8 cellular contexts compared by ENCODE assay signal in genomic region chr14:19157106-19157709, GRCh38.
DNase-seq lines count a peak whose midpoint lies in the region; ATAC-seq, FAIRE-seq and TF ChIP-seq lines count a peak whose summit lies in the region.
"Not testable (repeated sequence)": the region's sequence is repeated elsewhere in the genome, so short reads cannot be mapped to it uniquely, and the experiment has no call there.

No MANE protein-coding gene starts in this region.

- peak overlapping the region; percentile 52; the same call in 1 of the 2 replicates for H3K4me2 ChIP-seq in SK-N-SH
- H3K4me2 ChIP-seq in K562 (ENCODE audit: insufficient read depth, low read length), result not testable (repeated sequence)

- not testable (repeated sequence) for H3K27me3 ChIP-seq in SK-N-SH (ENCODE audit: insufficient read depth); K562 (ENCODE audit: control insufficient read depth in 2 of 2, insufficient read depth in 2 of 2, low read length in 2 of 2); sigmoid colon; aorta (ENCODE audit: control insufficient read depth in 1 of 2, insufficient read depth in 2 of 2, low read length in 1 of 2)

- not testable (repeated sequence) for H3K4me3 Mint-ChIP-seq in CD14-positive monocyte; activated CD8-positive, alpha-beta memory T cell treated with anti-CD3 and anti-CD28 coated beads, Interleukin-2, amount 10 ng/mL, durations not matched to agents 7 days and 5 days; osteocyte (ENCODE audit: unreplicated experiment)

- not testable (repeated sequence) for H3K79me2 ChIP-seq in SK-N-SH (ENCODE audit: insufficient read depth); K562 (ENCODE audit: control insufficient read depth, insufficient read depth, low read length)

- not testable (repeated sequence) for TF ChIP-seq POLR2A in K562 (conservative IDR thresholded peaks at IDR 0.05); sigmoid colon (IDR thresholded peaks at IDR 0.05)

- in situ Hi-C loops in K562 (cut with MboI), result not testable (repeated sequence)

- not testable (repeated sequence) for H3K4me1 ChIP-seq in SK-N-SH (ENCODE audit: control insufficient read depth in 1 of 2, insufficient read depth in 2 of 2, low read depth in 1 of 2, low read length in 1 of 2); K562 (replicated peaks in 1 of 2; ENCODE audit: control insufficient read depth in 2 of 2, insufficient read depth in 2 of 2, low read length in 2 of 2); kidney (ENCODE audit: control insufficient read depth in 1 of 2, insufficient read depth in 1 of 2, low read depth in 1 of 2, low read length in 2 of 2); sigmoid colon; aorta (ENCODE audit: control insufficient read depth in 1 of 2, insufficient read depth in 2 of 2, low read length in 2 of 2)

- not testable (repeated sequence) for H3K9me2 ChIP-seq in SK-N-SH

- H3K36me3 Mint-ChIP-seq in CD14-positive monocyte; activated CD8-positive, alpha-beta memory T cell treated with anti-CD3 and anti-CD28 coated beads, Interleukin-2, amount 10 ng/mL, durations not matched to agents 7 days and 5 days; osteocyte (ENCODE audit: unreplicated experiment): not testable (repeated sequence)

- H3K9ac ChIP-seq in SK-N-SH; K562 (ENCODE audit: insufficient read depth in 1 of 2, low read depth in 2 of 2, low read length in 2 of 2); kidney (ENCODE audit: low read length in 2 of 2): not testable (repeated sequence)

- TF ChIP-seq CTCF in CD14-positive monocyte (IDR thresholded peaks at IDR 0.05); SK-N-SH (IDR thresholded peaks at IDR 0.05); K562 (IDR thresholded peaks at IDR 0.05 in 2 of 3, conservative IDR thresholded peaks at IDR 0.05 in 1 of 3; ENCODE audit: insufficient read depth in 2 of 3, low read depth in 1 of 3, low read length in 3 of 3); kidney (IDR thresholded peaks at IDR 0.05; ENCODE audit: borderline replicate concordance, extremely low read depth, insufficient read depth); osteocyte (IDR thresholded peaks at IDR 0.05); sigmoid colon (IDR thresholded peaks at IDR 0.05): not testable (repeated sequence)

- not testable (repeated sequence) for H3K27ac Mint-ChIP-seq in CD14-positive monocyte; activated CD8-positive, alpha-beta memory T cell treated with anti-CD3 and anti-CD28 coated beads, Interleukin-2, amount 10 ng/mL, durations not matched to agents 7 days and 5 days; osteocyte (ENCODE audit: unreplicated experiment)

- H3K9me1 ChIP-seq in K562 (ENCODE audit: control insufficient read depth, insufficient read depth, low read length), result not testable (repeated sequence)

- DNase-seq in CD14-positive monocyte (ENCODE audit: low spot score) (peak; percentile 52), kidney (peak; percentile 26), osteocyte (ENCODE audit: extremely low spot score, unreplicated experiment) (peak; percentile 84), sigmoid colon (peak; percentile 57), aorta (peak; percentile 17 to 73)
- DNase-seq in SK-N-SH; K562 (ENCODE audit: extremely low read depth in 1 of 4, low spot score in 3 of 4): not testable (repeated sequence)
- peak; percentile 19 for DNase-seq in activated CD8-positive, alpha-beta memory T cell treated with anti-CD3 and anti-CD28 coated beads, Interleukin-2, amount 10 ng/mL, durations not matched to agents 7 days and 5 days

- not testable (repeated sequence) for H3K27ac ChIP-seq in SK-N-SH (ENCODE audit: low read depth in 2 of 2, low read length in 1 of 2); K562 (ENCODE audit: extremely low read depth, low read depth, low read length); kidney (ENCODE audit: low read depth in 2 of 2, low read length in 2 of 2); sigmoid colon; aorta (ENCODE audit: low read depth in 1 of 2, low read length in 2 of 2)

- 0 out of 4 replicates have a peak overlapping the region, but pooled peaks of 1 of the 2 experiments have one; percentile 2 for H3K4me3 ChIP-seq in SK-N-SH (ENCODE audit: low read depth in 2 of 2, low read length in 1 of 2)
- not testable (repeated sequence) for H3K4me3 ChIP-seq in K562; kidney (ENCODE audit: low read length in 2 of 2); sigmoid colon; aorta (ENCODE audit: low read length in 2 of 2)

- peaks cover 3 to 26% (median 11%) of the 10 kb centered on the region in 7 donors for H3K9me3 Mint-ChIP-seq in CD14-positive monocyte
- not testable (repeated sequence) for H3K9me3 Mint-ChIP-seq in activated CD8-positive, alpha-beta memory T cell treated with anti-CD3 and anti-CD28 coated beads, Interleukin-2, amount 10 ng/mL, durations not matched to agents 7 days and 5 days (ENCODE audit: low read depth); osteocyte (ENCODE audit: unreplicated experiment)

- not testable (repeated sequence) for H3K9me3 ChIP-seq in SK-N-SH; K562 (replicated peaks; ENCODE audit: control insufficient read depth, insufficient read depth, low read depth, low read length); kidney (ENCODE audit: control insufficient read depth in 1 of 2, low read length in 2 of 2); sigmoid colon; aorta (ENCODE audit: control insufficient read depth, low read length)

- H3K4me1 Mint-ChIP-seq in CD14-positive monocyte; activated CD8-positive, alpha-beta memory T cell treated with anti-CD3 and anti-CD28 coated beads, Interleukin-2, amount 10 ng/mL, durations not matched to agents 7 days and 5 days; osteocyte (ENCODE audit: unreplicated experiment): not testable (repeated sequence)

- FAIRE-seq in K562 (lab: Jason Lieb, UNC); kidney (lab: Jason Lieb, UNC): not testable (repeated sequence)

- intact Hi-C loops in CD14-positive monocyte (cut with micrococcal nuclease); K562 (cut with micrococcal nuclease); kidney (cut with DNase I); sigmoid colon (cut with DNase I); aorta (cut with DNase I): not testable (repeated sequence)

- WGBS in SK-N-SH (ENCODE audit: low lambda C conversion rate), result 27% methylated on average over 19 of the region's 23 CpGs
- WGBS in K562 (ENCODE audit: insufficient coverage, low coverage, missing lambda C conversion rate), result 33% methylated on average over 7 of the region's 23 CpGs
- WGBS in sigmoid colon, 2 donors, result 73 to 88% methylated on average over 10 to 11 of the region's 23 CpGs
- WGBS in aorta, 2 donors, result 67 to 69% methylated on average over 8 to 12 of the region's 23 CpGs

- not testable (repeated sequence) for H2AFZ ChIP-seq in SK-N-SH (ENCODE audit: low read depth); K562 (ENCODE audit: low read depth, low read length)

- H3K36me3 ChIP-seq in SK-N-SH (replicated peaks in 1 of 2; ENCODE audit: control insufficient read depth in 1 of 2, insufficient read depth in 2 of 2, low read length in 1 of 2); K562 (ENCODE audit: control insufficient read depth, insufficient read depth, low read length); kidney (ENCODE audit: control insufficient read depth in 1 of 2, insufficient read depth in 2 of 2, low read length in 2 of 2); sigmoid colon; aorta (ENCODE audit: control insufficient read depth in 1 of 2, insufficient read depth in 2 of 2, low read length in 1 of 2): not testable (repeated sequence)

- H3F3A ChIP-seq in SK-N-SH (replicated peaks; ENCODE audit: insufficient read depth), result not testable (repeated sequence)

- TF ChIP-seq EP300 in SK-N-SH (IDR thresholded peaks at IDR 0.05; ENCODE audit: borderline replicate concordance in 1 of 2, low read depth in 1 of 2, low read length in 1 of 2); K562 (IDR thresholded peaks at IDR 0.05; ENCODE audit: low read length); sigmoid colon (IDR thresholded peaks at IDR 0.05): not testable (repeated sequence)

- not testable (repeated sequence) for H3K27me3 Mint-ChIP-seq in CD14-positive monocyte (ENCODE audit: low read depth in 3 of 3); activated CD8-positive, alpha-beta memory T cell treated with anti-CD3 and anti-CD28 coated beads, Interleukin-2, amount 10 ng/mL, durations not matched to agents 7 days and 5 days; osteocyte (ENCODE audit: unreplicated experiment)

- not testable (repeated sequence) for BruUV-seq in K562 (replicated peaks; lab: Mats Ljungman, UMichigan)

- ATAC-seq in activated CD8-positive, alpha-beta memory T cell treated with anti-CD3 and anti-CD28 coated beads, Interleukin-2, amount 10 ng/mL, durations not matched to agents 7 days and 5 days; aorta (ENCODE audit: low FRiP score): not testable (repeated sequence)
- ATAC-seq in K562, result peak; percentile 85

- POLR2A ChIA-PET in SK-N-SH (lab: Yijun Ruan, JAX); K562 (lab: Yijun Ruan, JAX): not testable (repeated sequence)

- not testable (repeated sequence) for TF ChIP-seq RAD21 in SK-N-SH (IDR thresholded peaks at IDR 0.05; ENCODE audit: low read length); K562 (CRISPR knock-in tag; conservative IDR thresholded peaks at IDR 0.05 in 1 of 2, IDR thresholded peaks at IDR 0.05 in 1 of 2)

- CTCF ChIA-PET in SK-N-SH (lab: Yijun Ruan, JAX); activated CD8-positive, alpha-beta memory T cell treated with anti-CD3 and anti-CD28 coated beads, Interleukin-2, amount 10 ng/mL, durations not matched to agents 7 days and 5 days (lab: Charles Lee); K562 (lab: Yijun Ruan, JAX; ENCODE audit: low intra/inter-chr PET ratio): not testable (repeated sequence)

- H4K20me1 ChIP-seq in SK-N-SH (ENCODE audit: insufficient read depth); K562 (replicated peaks; ENCODE audit: control insufficient read depth, insufficient read depth, low read length): not testable (repeated sequence)
